Comparison of ENCODE assay signal across 1 cellular context in genomic region chr1:6358757-6359567, GRCh38.
TF ChIP-seq lines count a peak whose summit lies in the region.

No MANE protein-coding gene starts in this region.

TF ChIP-seq in IMR-90, 13 proteins besides CTCF, POLR2A, EP300 and RAD21:
- TF ChIP-seq MAZ (IDR thresholded peaks at IDR 0.05; ENCODE audit: borderline replicate concordance, low read depth, low read length) (0 out of 2 replicates have a peak, but pooled peaks have one; percentile 35), CEBPB (IDR thresholded peaks at IDR 0.05; ENCODE audit: low read depth, low read length) (no peak)
